In the genomic region with DNA sequence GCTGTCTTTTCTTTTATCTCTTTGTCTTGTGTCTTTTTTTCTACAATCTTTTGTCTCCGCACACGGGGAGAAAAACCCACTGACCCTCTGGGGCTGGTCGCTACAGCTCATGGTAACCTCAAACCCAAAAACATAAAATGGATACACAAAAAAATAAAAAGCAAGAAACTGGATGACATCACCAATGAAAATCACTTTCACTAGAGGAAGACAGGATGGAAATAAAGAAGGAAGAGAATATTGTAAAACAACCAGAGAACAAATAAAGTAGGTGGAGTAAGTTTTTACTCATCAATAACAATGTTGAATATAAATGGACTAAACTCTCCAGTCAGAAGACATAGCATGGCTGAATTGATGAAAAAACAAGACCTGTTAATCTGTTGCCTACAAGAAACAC, we compare ENCODE assay signal across 36 cellular contexts. TPM values are rescaled to one million over a fixed set of nuclear protein-coding genes. Genes with fewer than 3 reads are reported as not detected.
"Had no signal": no experiment of that assay in that cellular context is flagged by ENCODE, and none has a peak within 500 bp of the region (broad histone marks: within the 10 kb centered on the region; RNA-seq: fewer than 3 reads in every experiment).

No MANE protein-coding gene starts in this region.

- H3K4me1 ChIP-seq: adrenal gland, ascending aorta, body of pancreas, breast epithelium had no signal

- H3K36me3 ChIP-seq: adrenal gland, brain microvascular endothelial cell, breast epithelium, cardiac muscle cell had no signal

- H3K27ac ChIP-seq: adrenal gland, ascending aorta, body of pancreas, brain microvascular endothelial cell, breast epithelium, cardiac muscle cell had no signal

- H3K4me3 ChIP-seq: adrenal gland, ascending aorta, body of pancreas, breast epithelium, cardiac muscle cell had no signal

- DNase-seq: activated effector memory CD4-positive, alpha-beta T cell treated with anti-CD3 and anti-CD28 coated beads, Interleukin-2, amount 50 U/mL, for 16 hours; activated effector memory CD4-positive, alpha-beta T cell treated with Interleukin-2 at 50 U/mL for 16 hours; activated gamma-delta T cell; activated gamma-delta T cell treated with Interleukin-2 at 50 U/mL for 16 hours; activated naive CD4-positive, alpha-beta T cell; activated naive CD4-positive, alpha-beta T cell treated with anti-CD3 and anti-CD28 coated beads for 36 hours; activated naive CD4-positive, alpha-beta T cell treated with anti-CD3 and anti-CD28 coated beads, Interleukin-2, amount 10 ng/mL, durations not matched to agents 7 days and 5 days; activated naive CD4-positive, alpha-beta T cell treated with anti-CD3 and anti-CD28 coated beads, Interleukin-2, amount 50 U/mL, for 16 hours; activated naive CD4-positive, alpha-beta T cell treated with Interleukin-2 at 50 U/mL for 16 hours; activated naive CD8-positive, alpha-beta T cell treated with anti-CD3 and anti-CD28 coated beads for 36 hours; activated naive CD8-positive, alpha-beta T cell treated with anti-CD3 and anti-CD28 coated beads, Interleukin-2, amount 10 ng/mL, durations not matched to agents 7 days and 5 days; activated naive CD8-positive, alpha-beta T cell treated with anti-CD3 and anti-CD28 coated beads, Interleukin-2, amount 50 U/mL, for 24 hours; activated T-cell treated with anti-CD3 and anti-CD28 coated beads, Interleukin-2, amount 50 U/mL, for 1 hour; activated T-cell treated with anti-CD3 and anti-CD28 coated beads, Interleukin-2, amount 50 U/mL, for 24 hours; activated T-cell treated with anti-CD3 and anti-CD28 coated beads, Interleukin-2, amount 50 U/mL, for 4 hours; activated T-cell treated with anti-CD3 and anti-CD28 coated beads, Interleukin-2, amount 50 U/mL, for 48 hours; activated T-cell treated with anti-CD3 and anti-CD28 coated beads, Interleukin-2, amount 50 U/mL, for 72 hours; adrenal gland; amniotic stem cell; amygdala; anterior cingulate cortex; aorta; body of pancreas; brain microvascular endothelial cell; caudate nucleus; central memory CD4-positive, alpha-beta T cell; cerebellar nuclear complex had no signal

- FAIRE-seq: astrocyte, bronchial epithelial cell had no signal

- H3K9me3 ChIP-seq: adrenal gland, body of pancreas, breast epithelium had no signal

- ATAC-seq: activated naive CD4-positive, alpha-beta T cell treated with anti-CD3 and anti-CD28 coated beads, Interleukin-2, amount 50 U/mL, for 72 hours; activated naive CD8-positive, alpha-beta T cell treated with anti-CD3 and anti-CD28 coated beads, Interleukin-2, amount 50 U/mL, for 24 hours; activated T-cell treated with anti-CD3 and anti-CD28 coated beads, Interleukin-2, amount 50 U/mL, for 4 hours; activated T-cell treated with anti-CD3 and anti-CD28 coated beads, Interleukin-2, amount 50 U/mL, for 72 hours; activated T-helper 17 cell treated with anti-CD3 and anti-CD28 coated beads, Interleukin-2, amount 50 U/mL, for 72 hours; body of pancreas had no signal

- H3K27me3 ChIP-seq: adrenal gland, ascending aorta, body of pancreas, brain microvascular endothelial cell, breast epithelium, cardiac muscle cell had no signal

RNA-seq across cellular contexts. Expression of a gene that starts 17.6 kb away (rescaled TPM):
- total RNA-seq: activated naive CD8-positive, alpha-beta T cell treated with anti-CD3 and anti-CD28 coated beads for 36 hours; activated naive CD8-positive, alpha-beta T cell treated with anti-CD3 and anti-CD28 coated beads, Interleukin-2, amount 10 ng/mL, durations not matched to agents 7 days and 5 days; activated T-helper 1 cell treated with anti-CD3 and anti-CD28 coated beads, Interleukin-12 subunit alpha, Interleukin-12 subunit beta, Interleukin-2, Interleukin-4 antibody, amounts not matched to agents 30 ng/mL and 10 ng/mL and 1 ng/mL, durations not matched to agents 14 hours and 24 hours and 36 hours; activated T-helper 2 cell treated with anti-CD3 and anti-CD28 coated beads, Interferon-gamma antibody, Interleukin-2, Interleukin-4, amounts not matched to agents 10 μg/mL and 5 μg/mL and 100 μg/mL, durations not matched to agents 14 hours and 24 hours and 36 hours had no signal

RNA-seq across cellular contexts. Expression of a gene that starts 42.9 kb away (rescaled TPM):
- total RNA-seq: activated naive CD4-positive, alpha-beta T cell treated with anti-CD3 and anti-CD28 coated beads for 36 hours; activated naive CD4-positive, alpha-beta T cell treated with anti-CD3 and anti-CD28 coated beads, Interleukin-2, amount 50 U/mL, for 72 hours; activated naive CD8-positive, alpha-beta T cell treated with anti-CD3 and anti-CD28 coated beads for 36 hours; activated naive CD8-positive, alpha-beta T cell treated with anti-CD3 and anti-CD28 coated beads, Interleukin-2, amount 10 ng/mL, durations not matched to agents 7 days and 5 days; activated T-cell treated with anti-CD3 and anti-CD28 coated beads, Interleukin-2, amount 50 U/mL, for 4 hours; activated T-cell treated with anti-CD3 and anti-CD28 coated beads, Interleukin-2, amount 50 U/mL, for 72 hours; activated T-helper 1 cell treated with anti-CD3 and anti-CD28 coated beads, Interleukin-12 subunit alpha, Interleukin-12 subunit beta, Interleukin-2, Interleukin-4 antibody, amounts not matched to agents 30 ng/mL and 10 ng/mL and 1 ng/mL, durations not matched to agents 14 hours and 24 hours and 36 hours; activated T-helper 17 cell treated with anti-CD3 and anti-CD28 coated beads, Interleukin-2, amount 50 U/mL, for 72 hours; activated T-helper 2 cell treated with anti-CD3 and anti-CD28 coated beads, Interferon-gamma antibody, Interleukin-2, Interleukin-4, amounts not matched to agents 10 μg/mL and 5 μg/mL and 100 μg/mL, durations not matched to agents 14 hours and 24 hours and 36 hours; ascending aorta; body of pancreas had no signal
